In the genomic region with DNA sequence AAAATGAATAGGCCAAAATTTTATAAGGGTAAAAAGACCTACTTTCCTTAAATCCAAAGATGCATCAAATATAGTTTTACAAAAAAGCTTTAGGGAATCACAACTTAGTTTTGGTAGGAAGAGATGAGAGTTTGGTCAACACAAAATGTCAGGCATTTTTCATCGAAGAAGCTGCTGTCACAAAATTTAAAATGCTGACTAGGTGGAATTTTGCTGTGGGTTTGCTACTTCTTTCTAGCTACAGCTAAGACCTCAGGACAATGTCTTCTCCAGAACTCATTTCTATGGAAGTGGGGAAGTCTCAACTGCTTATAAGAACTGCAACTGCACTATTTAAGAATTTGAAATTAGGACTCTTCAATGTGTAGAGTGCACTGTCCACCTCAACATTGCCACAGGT, we compare ENCODE assay signal across 8 cellular contexts.
"Had no signal": no experiment of that assay in that cellular context is flagged by ENCODE, and none has a peak within 500 bp of the region (broad histone marks: within the 10 kb centered on the region; RNA-seq: fewer than 3 reads in every experiment).

No MANE protein-coding gene starts in this region.

- H3K4me3 ChIP-seq: GM23248 had no signal

- H3K27ac ChIP-seq: GM23248, HL-60 had no signal

- H3K9ac ChIP-seq: GM23248 had no signal

- FAIRE-seq: H54 had no signal

- H2AFZ ChIP-seq: GM23248 had no signal

- DNase-seq: GM23248, GOT3, H9, HCEC 1CT, Kasumi-1, KG1 had no signal
